Comparison of ENCODE assay signal across 8 cellular contexts in the genomic region with DNA sequence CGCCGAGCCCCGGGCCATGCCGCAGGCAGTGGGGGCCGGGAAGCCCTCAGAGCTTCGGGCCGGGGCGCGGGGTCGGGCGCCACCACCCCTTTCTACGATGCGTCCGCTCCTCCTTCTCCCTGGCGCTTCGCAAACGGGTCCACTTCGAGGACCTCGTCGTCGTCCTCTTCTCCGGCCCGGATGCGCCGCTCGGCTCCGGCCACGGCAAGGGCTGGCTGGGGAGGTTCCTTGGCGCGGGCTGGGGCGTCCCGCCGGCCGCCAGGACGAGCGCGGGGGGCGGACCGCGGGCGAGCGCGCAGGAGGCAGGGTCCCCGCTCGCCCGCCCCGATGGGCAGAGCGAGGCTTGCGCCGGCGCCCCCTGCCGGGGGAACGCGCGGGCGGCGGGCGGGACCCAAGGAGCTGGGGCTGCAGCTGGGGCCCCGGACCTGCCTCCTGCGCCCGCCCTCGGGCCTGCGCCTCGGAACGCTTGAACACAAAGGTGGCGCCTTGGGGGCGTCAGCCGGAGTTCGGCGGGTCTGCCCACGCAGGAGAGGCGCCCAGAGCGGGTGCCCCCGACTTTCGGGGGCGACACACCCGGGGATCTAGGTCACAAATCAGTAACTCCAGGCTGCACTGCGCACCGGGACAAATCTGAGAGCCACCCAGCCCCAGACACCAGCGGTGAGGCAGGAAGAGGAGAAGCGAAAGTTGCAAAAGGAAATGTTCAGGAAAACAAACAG.
DNase-seq lines count a peak whose midpoint lies in the region; ATAC-seq, FAIRE-seq and TF ChIP-seq lines count a peak whose summit lies in the region.

A gene (minus strand): TSS at position 283 of the 719 bp plus-strand sequence.

- H3K9me3 ChIP-seq in SK-N-MC (ENCODE audit: low read depth, low read length) = no peaks in the 10 kb centered on the region

- in situ Hi-C loops in T47D (cut with HindIII; ENCODE audit: low pct_unique_long_range_greater_than_20kb, low sequenced_read_pairs) = no loop called here

- no peak within 1 kb of the TSS for H3K27ac ChIP-seq in SK-N-MC

- H3K4me3 ChIP-seq in SK-N-MC = peak within 1 kb of the TSS; percentile 85

- H3K36me3 ChIP-seq in SK-N-MC (ENCODE audit: insufficient read depth, low read length) = no peaks in the 10 kb centered on the region

- H3K9ac ChIP-seq in SK-N-MC (ENCODE audit: insufficient read length) = no peak within 1 kb of the TSS

- DNase-seq in ELF-1 (ENCODE audit: low read depth, low spot score) (peak; percentile 89), SK-N-MC (ENCODE audit: low read depth, low spot score) (no peak), T47D (ENCODE audit: low read depth in 1 of 2, low spot score in 1 of 2) (peak; percentile 65 to 85), inferior parietal cortex (ENCODE audit: extremely low spot score) (peak; percentile 26), H54 (ENCODE audit: insufficient read length, low spot score) (no peak), NCI-H187 (lab: John Stamatoyannopoulos, UW) (no peak)
- DNase-seq in stimulated activated CD4-positive, alpha-beta T cell treated with anti-CD3 and anti-CD28 coated beads, Interleukin-1b, Interleukin-23, amount 100 ng/mL, for 24 hours (ENCODE audit: low read depth in 4 of 4, low spot score in 1 of 4) = peak in 3 of 4 experiments; percentile 10 to 41 (median 21)

- ATAC-seq in HG02885 (IDR thresholded peaks at IDR 0.05; ENCODE audit: poor library complexity, unreplicated experiment) = peak; percentile 61

- FAIRE-seq in H54 (lab: Jason Lieb, UNC) = no peak

- TF ChIP-seq POLR2A in H54 (IDR thresholded peaks at IDR 0.05; ENCODE audit: low read depth, low read length) = no peak

Comparison
In these comparisons a context has a peak if more than half of its experiments do, and no peak if none do; other contexts are left out.
1. DNase-seq: peak in ELF-1 (single experiment), T47D (2 of 2), inferior parietal cortex (single experiment) and stimulated activated CD4-positive, alpha-beta T cell treated with anti-CD3 and anti-CD28 coated beads, Interleukin-1b, Interleukin-23, amount 100 ng/mL, for 24 hours (3 of 4); none in SK-N-MC (single experiment), H54 (single experiment) and NCI-H187 (0 of 2).